8 cellular contexts compared by ENCODE assay signal in genomic region chr1:203306089-203306969, GRCh38. TPM values are rescaled to one million over a fixed set of nuclear protein-coding genes. Genes with fewer than 3 reads are reported as not detected.
DNase-seq lines count a peak whose midpoint lies in the region; ATAC-seq and TF ChIP-seq lines count a peak whose summit lies in the region.

No MANE protein-coding gene starts in this region.

- peak overlapping the region; percentile 72; the same call in 1 of the 2 replicates for H2AK5ac ChIP-seq in IMR-90 (ENCODE audit: low read depth, low read length)

- H3K9me1 ChIP-seq in IMR-90 (ENCODE audit: insufficient read depth, low read length): no peaks in the 10 kb centered on the region

- H2AK9ac ChIP-seq in IMR-90 (replicated peaks; ENCODE audit: low read depth, low read length, poor library complexity): peak overlapping the region; percentile 79

- H3K18ac ChIP-seq in IMR-90 (ENCODE audit: low read depth, low read length): peak overlapping the region; percentile 50

- dilution Hi-C loops in IMR-90 (cut with HindIII; ENCODE audit: low sequenced_read_pairs, unreplicated experiment): no loop called here

- peaks cover 7% of the 10 kb centered on the region for H3K27me3 ChIP-seq in IMR-90 (ENCODE audit: control insufficient read depth, insufficient read depth, low read length)
- H3K27me3 ChIP-seq in sigmoid colon: no peaks in the 10 kb centered on the region

- H4K8ac ChIP-seq in IMR-90 (ENCODE audit: low read depth in 2 of 2, low read length in 2 of 2): peak overlapping the region; percentile 3 to 80; a peak in 3 of 4 replicates

- DNase-seq in DMS79 (lab: John Stamatoyannopoulos, UW) (peak; percentile 73), IMR-90 (peak; percentile 75), cardiac fibroblast (ENCODE audit: low read depth in 2 of 2) (peak; percentile 83 to 95), iPS-NIHi11 (ENCODE audit: low spot score) (peak; percentile 47), sigmoid colon (peak; percentile 95)

- H3K36me3 ChIP-seq in IMR-90 (ENCODE audit: control insufficient read depth, insufficient read depth, low read length): peaks cover 14% of the 10 kb centered on the region; the same call in 1 of the 2 replicates
- peaks cover 8 to 39% (median 15%) of the 10 kb centered on the region in 4 donors for H3K36me3 ChIP-seq in sigmoid colon

- WGBS in IMR-90 (ENCODE audit: extremely low coverage in 2 of 2, insufficient read length in 1 of 2), 2 experiments: 3% methylated on average over 11 of the region's 22 CpGs; no CpG with 5 or more reads in 1 of the 2 experiments
- WGBS in sigmoid colon, 2 donors: 0% methylated on average over 22 of the region's 22 CpGs

- peak overlapping the region; percentile 41 for H2BK5ac ChIP-seq in IMR-90 (ENCODE audit: low read depth, low read length, poor library complexity, severe bottlenecking)

- in situ Hi-C loops in IMR-90 (cut with MboI; ENCODE audit: low sequenced_read_pairs): no loop called here

- H3K4me3 ChIP-seq in IMR-90 (ENCODE audit: insufficient read depth, low read depth, low read length) (peak overlapping the region; percentile 62), cardiac fibroblast (replicated peaks in 1 of 2; ENCODE audit: low read depth in 2 of 2, low read length in 2 of 2) (peak overlapping the region; percentile 93 to 95), sigmoid colon (peak overlapping the region; percentile 95 to 99 (median 98))

- H3K4me1 ChIP-seq in IMR-90 (ENCODE audit: control insufficient read depth, insufficient read depth, low read length) (peaks cover 7% of the 10 kb centered on the region), sigmoid colon (peaks cover 0 to 44% (median 38%) of the 10 kb centered on the region in 4 donors)

- TF ChIP-seq POLR2A in IMR-90 (IDR thresholded peaks at IDR 0.05; ENCODE audit: low read depth, low read length) (no peak; the same call in 1 of the 2 replicates), sigmoid colon (IDR thresholded peaks at IDR 0.05) (peak in 1 of 2 donors; percentile 63)

- TF ChIP-seq EP300 in sigmoid colon (IDR thresholded peaks at IDR 0.05): no peak

- H3K27ac ChIP-seq in IMR-90 (ENCODE audit: insufficient read depth, low read length) (peak overlapping the region; percentile 81), sigmoid colon (peak overlapping the region; percentile 96 to 100 (median 100))

- peak overlapping the region; percentile 72 for H4K91ac ChIP-seq in IMR-90 (ENCODE audit: insufficient read depth, low read depth, low read length)

- H2BK120ac ChIP-seq in IMR-90 (ENCODE audit: low read depth, low read length): peak overlapping the region; percentile 64

- peak overlapping the region; percentile 85 for H3K4me2 ChIP-seq in IMR-90 (ENCODE audit: low read depth, low read length)

- intact Hi-C loops in IMR-90 (cut with micrococcal nuclease): no loop called here
- intact Hi-C loops in sigmoid colon (cut with DNase I): loop anchor here (1.0 kb wide), 1 partner anchor 28 kb away; no protein-coding TSS in a partner anchor

- peak overlapping the region; percentile 86 for H2AFZ ChIP-seq in IMR-90 (replicated peaks; ENCODE audit: low read length, poor library complexity)

- no peak overlapping the region for H2BK20ac ChIP-seq in IMR-90 (ENCODE audit: low read depth, low read length)

- H4K5ac ChIP-seq in IMR-90 (ENCODE audit: low read depth, low read length): peak overlapping the region; percentile 38

- ATAC-seq in IMR-90 (ENCODE audit: low read depth) (peak; percentile 13), SK-N-SH treated with all-trans-retinoic acid at 6 μM for 48 hours (peak; percentile 35), GM21515 (IDR thresholded peaks at IDR 0.05; ENCODE audit: unreplicated experiment) (no peak), GM19328 (IDR thresholded peaks at IDR 0.05; ENCODE audit: unreplicated experiment) (no peak)

- H4K20me1 ChIP-seq in IMR-90 (ENCODE audit: insufficient read depth, low read length): peaks cover 32% of the 10 kb centered on the region; the same call in 1 of the 2 replicates

- CTCF ChIA-PET in IMR-90 (lab: Yijun Ruan, JAX): interaction anchor here (0.6 to 2.6 kb wide), 8 partner anchors 10 to 134 kb away, joined by 3 to 9 read pairs (median 4); no protein-coding TSS in a partner anchor

- TSS peak; percentile 53 for BruUV-seq in IMR-90 (replicated peaks; lab: Mats Ljungman, UMichigan)

- peak overlapping the region; percentile 95 for H3K14ac ChIP-seq in IMR-90 (replicated peaks; ENCODE audit: low read depth, low read length)

- H3K9me3 ChIP-seq in IMR-90 (ENCODE audit: control insufficient read depth, insufficient read depth, low read length) (no peaks in the 10 kb centered on the region), sigmoid colon (no peaks in the 10 kb centered on the region)

- POLR2A ChIA-PET in IMR-90 (lab: Charles Lee; ENCODE audit: unreplicated experiment): interaction anchor here (1.0 to 1.3 kb wide), 2 partner anchors 10 to 27 kb away, joined by 3 to 6 read pairs; no protein-coding TSS in a partner anchor

- H3K9ac ChIP-seq in IMR-90 (ENCODE audit: low read depth, low read length): peak overlapping the region; percentile 62

- H3K79me1 ChIP-seq in IMR-90 (ENCODE audit: low read depth in 1 of 2, low read length in 2 of 2): peaks cover 18 to 34% of the 10 kb centered on the region in 2 experiments; a peak in 2 of 4 replicates

- TF ChIP-seq RAD21 in IMR-90 (IDR thresholded peaks at IDR 0.05; ENCODE audit: low read length): no peak

- H3K56ac ChIP-seq in IMR-90 (ENCODE audit: extremely low read depth, insufficient read depth, low read length): peak overlapping the region; percentile 12; the same call in 1 of the 2 replicates

- TF ChIP-seq CTCF in IMR-90 (conservative IDR thresholded peaks at IDR 0.05; ENCODE audit: low read depth, low read length) (0 out of 2 replicates have a peak, but pooled peaks have one; percentile 12), cardiac fibroblast (IDR thresholded peaks at IDR 0.05; ENCODE audit: low read depth, low read length) (no peak), sigmoid colon (IDR thresholded peaks at IDR 0.05) (peak in 1 of 4 experiments; percentile 18)

- H3K4ac ChIP-seq in IMR-90 (ENCODE audit: low read depth, low read length): peak overlapping the region; percentile 77

- peak overlapping the region; percentile 89; the same call in 2 of the 3 replicates for H2BK15ac ChIP-seq in IMR-90 (ENCODE audit: low read depth, low read length)

- H3K23ac ChIP-seq in IMR-90 (ENCODE audit: low read depth, low read length): peak overlapping the region; percentile 88; the same call in 1 of the 2 replicates

TF ChIP-seq in IMR-90, 13 proteins besides CTCF, POLR2A, EP300 and RAD21 (continues in another document):
- TF ChIP-seq FOS (IDR thresholded peaks at IDR 0.05; ENCODE audit: low read depth, low read length): no peak
- no peak for TF ChIP-seq RCOR1 (IDR thresholded peaks at IDR 0.05; ENCODE audit: insufficient replicate concordance, low read length)
- no peak for TF ChIP-seq MAZ (IDR thresholded peaks at IDR 0.05; ENCODE audit: borderline replicate concordance, low read depth, low read length)
- no peak for TF ChIP-seq USF2 (IDR thresholded peaks at IDR 0.05; ENCODE audit: low read depth, low read length)
- no peak for TF ChIP-seq MXI1 (IDR thresholded peaks at IDR 0.05; ENCODE audit: borderline replicate concordance, low read depth, low read length)
- no peak for TF ChIP-seq CEBPB (IDR thresholded peaks at IDR 0.05; ENCODE audit: low read depth, low read length)
- TF ChIP-seq RFX5 (IDR thresholded peaks at IDR 0.05; ENCODE audit: low read depth, low read length): no peak

TF ChIP-seq in SK-N-SH treated with all-trans-retinoic acid at 6 μM for 48 hours, 23 proteins besides CTCF, POLR2A, EP300 and RAD21:
- no peak for TF ChIP-seq ZC3H10 (CRISPR knock-in tag; IDR thresholded peaks at IDR 0.05)
- TF ChIP-seq TCF4 (CRISPR knock-in tag; IDR thresholded peaks at IDR 0.05; ENCODE audit: borderline replicate concordance): peak; percentile 13; the same call in 1 of the 2 replicates

RNA-seq across cellular contexts. Expression of gene BTG2, which starts 1.0 kb away (rescaled TPM):
- total RNA-seq in IMR-90 (2012; rRNA removed): 8.4 and 10.3 TPM in 2 replicates
- 10.7 and 18.8 TPM in 2 replicates for polyA plus RNA-seq in IMR-90 (2012; rRNA removed)
- 4.9 and 23.6 TPM in 2 replicates for polyA plus RNA-seq in IMR-90 (2012; cell fraction: cytosol; rRNA removed)
- 18.8 and 39.4 TPM in 2 replicates for polyA plus RNA-seq in IMR-90 (2012; cell fraction: nucleus; rRNA removed; ENCODE audit: low replicate concordance)
- 100 to 1,000 TPM in 3 of 4 donors, 10 to 100 TPM in 1; 66.0 to 397 (median 180) TPM for total RNA-seq in sigmoid colon
- polyA plus RNA-seq in sigmoid colon: 10 to 100 TPM; 37.2 to 81.0 (median 63.7) TPM

RNA-seq across cellular contexts. Expression of gene FMOD, which starts 44.6 kb away (rescaled TPM):
- total RNA-seq in IMR-90 (2012; rRNA removed): 0.18 and 0.28 TPM in 2 replicates
- polyA plus RNA-seq in IMR-90 (2012; rRNA removed): 2.4 and 2.7 TPM in 2 replicates
- 0.64 and 2.9 TPM in 2 replicates for polyA plus RNA-seq in IMR-90 (2012; cell fraction: cytosol; rRNA removed)
- polyA plus RNA-seq in IMR-90 (2012; cell fraction: nucleus; rRNA removed; ENCODE audit: low replicate concordance): 1.0 and 1.8 TPM in 2 replicates
- total RNA-seq in sigmoid colon: 10 to 100 TPM; 32.9 to 64.5 (median 40.4) TPM
- 10 to 100 TPM in 2 of 3 donors, 1 to 10 TPM in 1; 9.5 to 30.6 (median 17.5) TPM for polyA plus RNA-seq in sigmoid colon

Comparison
In these comparisons a context has a peak if more than half of its experiments do, and no peak if none do; other contexts are left out.
1. ATAC-seq: peak in IMR-90 (single experiment) and SK-N-SH treated with all-trans-retinoic acid at 6 μM for 48 hours (single experiment); none in GM21515 (single experiment) and GM19328 (single experiment).
2. RNA of gene FMOD, which starts 44.6 kb away (total RNA-seq): 32.9 to 64.5 TPM in sigmoid colon; 0.18 to 0.28 TPM in IMR-90; every median in the first group is over 10 times any median in the second.
3. Peak in every context shown above with its lines, with median percentiles within 50 percentile points of each other: DNase-seq and H3K4me3 ChIP-seq.